Comparison of ENCODE assay signal across 9 cellular contexts in genomic region chr14:49986344-49987014, GRCh38.
DNase-seq lines count a peak whose midpoint lies in the region; ATAC-seq and TF ChIP-seq lines count a peak whose summit lies in the region.
"Had no signal": no experiment of that assay in that cellular context is flagged by ENCODE, and none has a peak within 500 bp of the region (broad histone marks: within the 10 kb centered on the region; RNA-seq: fewer than 3 reads in every experiment).

No MANE protein-coding gene starts in this region.

- ATAC-seq in heart left ventricle: no peak
- no peak for ATAC-seq in memory B cell (ENCODE audit: low read depth)
- no peak for ATAC-seq in HG02623 (IDR thresholded peaks at IDR 0.05; ENCODE audit: unreplicated experiment)

- DNase-seq in right atrium auricular region (ENCODE audit: low spot score) (no peak), heart left ventricle (no peak), astrocyte of the spinal cord (ENCODE audit: low read depth, low spot score) (peak; percentile 56), memory B cell (ENCODE audit: low spot score in 2 of 2) (no peak), NCI-H82 treated with DMSO at 0.1 percent for 48 hours (lab: John Stamatoyannopoulos, UW; ENCODE audit: unreplicated experiment) (no peak), middle frontal gyrus (ENCODE audit: extremely low spot score, low spot score) (no peak)
- DNase-seq in stimulated activated CD4-positive, alpha-beta T cell treated with anti-CD3 and anti-CD28 coated beads, Interleukin-1b, Interleukin-23, amount 100 ng/mL, for 48 hours: no peak
- DNase-seq: Karpas-422 had no signal

- H3K36me3 Mint-ChIP-seq in memory B cell: peaks cover 17% of the 10 kb centered on the region

- no peak for TF ChIP-seq POLR2A in heart left ventricle (IDR thresholded peaks at IDR 0.05)

- no peaks in the 10 kb centered on the region for H3K9me3 ChIP-seq in right atrium auricular region
- no peaks in the 10 kb centered on the region for H3K9me3 ChIP-seq in heart left ventricle

- H3K4me1 ChIP-seq in right atrium auricular region (peaks cover 0 to 8% of the 10 kb centered on the region in 2 donors), heart left ventricle (peaks cover 0 to 34% (median 7%) of the 10 kb centered on the region in 12 donors)

- no peaks in the 10 kb centered on the region for H3K27me3 Mint-ChIP-seq in memory B cell

- H3K36me3 ChIP-seq in right atrium auricular region (no peaks in the 10 kb centered on the region), heart left ventricle (no peaks in the 10 kb centered on the region)

- H3K27ac ChIP-seq in right atrium auricular region (peak overlapping the region; percentile 15 to 49), heart left ventricle (peak overlapping the region in 6 of 12 donors; percentile 2 to 58 (median 56))

- H3K27ac Mint-ChIP-seq in memory B cell: peak overlapping the region; percentile 69

- no peak overlapping the region for H3K4me3 ChIP-seq in right atrium auricular region
- H3K4me3 ChIP-seq in heart left ventricle: peak overlapping the region in 3 of 12 donors; percentile 1 to 24 (median 14)
- H3K4me3 ChIP-seq in astrocyte of the spinal cord (ENCODE audit: low read depth, low read length): no peak overlapping the region

- no peaks in the 10 kb centered on the region for H3K27me3 ChIP-seq in right atrium auricular region
- no peaks in the 10 kb centered on the region for H3K27me3 ChIP-seq in heart left ventricle

- in situ Hi-C loops in astrocyte of the spinal cord (cut with HindIII; ENCODE audit: low sequenced_read_pairs): no loop called here

- H3K9me3 Mint-ChIP-seq in memory B cell: no peaks in the 10 kb centered on the region

- peak overlapping the region; percentile 37 for H3K4me3 Mint-ChIP-seq in memory B cell

- peaks cover 24% of the 10 kb centered on the region for H3K4me1 Mint-ChIP-seq in memory B cell

- 75 to 84% (median 82%) methylated on average over 6 of the region's 6 CpGs for WGBS in heart left ventricle, 4 donors

- intact Hi-C loops in heart left ventricle (cut with DNase I): no loop called here

- no peak for TF ChIP-seq CTCF in right atrium auricular region (IDR thresholded peaks at IDR 0.05)
- no peak for TF ChIP-seq CTCF in heart left ventricle (IDR thresholded peaks at IDR 0.05)
- no peak for TF ChIP-seq CTCF in astrocyte of the spinal cord (IDR thresholded peaks at IDR 0.05; ENCODE audit: low read depth, low read length)
